9 cellular contexts compared by ENCODE assay signal in genomic region chr13:24251525-24251924, GRCh38. TPM values are rescaled to one million over a fixed set of nuclear protein-coding genes. Genes with fewer than 3 reads are reported as not detected.
A peak's percentile ranks its signal among the peaks of the same experiment; 100 is the strongest.
DNase-seq lines count a peak whose midpoint lies in the region; ATAC-seq and TF ChIP-seq lines count a peak whose summit lies in the region.
"Had no signal": no experiment of that assay in that cellular context is flagged by ENCODE, and none has a peak within 500 bp of the region (broad histone marks: within the 10 kb centered on the region; RNA-seq: fewer than 3 reads in every experiment).

No MANE protein-coding gene starts in this region.

- H3K36me3 ChIP-seq in naive thymus-derived CD4-positive, alpha-beta T cell (ENCODE audit: control insufficient read depth in 2 of 3, insufficient read depth in 3 of 3, low read length in 3 of 3), result peaks cover 0 to 5% (median 0%) of the 10 kb centered on the region in 3 experiments
- H3K36me3 ChIP-seq in gastrocnemius medialis, result no peaks in the 10 kb centered on the region

- in situ Hi-C loops in gastrocnemius medialis (cut with MboI; ENCODE audit: low sequenced_read_pairs in 4 of 4), result no loop called here

- H3K9me3 Mint-ChIP-seq in T-helper 2 cell treated with Interferon-gamma antibody and Interleukin-4, amounts not matched to agents 5 μg/mL and 100 μg/mL, for 36 hours, result no peaks in the 10 kb centered on the region
- H3K9me3 Mint-ChIP-seq in activated T-helper 1 cell treated with anti-CD3 and anti-CD28 coated beads, Interleukin-12 subunit alpha, Interleukin-12 subunit beta, Interleukin-2, Interleukin-4 antibody, amounts not matched to agents 30 ng/mL and 10 ng/mL and 1 ng/mL, durations not matched to agents 14 hours and 24 hours and 36 hours, result no peaks in the 10 kb centered on the region
- peaks cover 0 to under 1% (median 0%) of the 10 kb centered on the region in 11 donors for H3K9me3 Mint-ChIP-seq in naive thymus-derived CD4-positive, alpha-beta T cell

- no peak for TF ChIP-seq CTCF in gastrocnemius medialis (IDR thresholded peaks at IDR 0.05 in 4 of 5, conservative IDR thresholded peaks at IDR 0.05 in 1 of 5)

- DNase-seq in T-helper 2 cell treated with Interferon-gamma antibody and Interleukin-4, amounts not matched to agents 5 μg/mL and 100 μg/mL, for 36 hours (ENCODE audit: low spot score), result peak; percentile 79
- DNase-seq in activated T-helper 1 cell treated with anti-CD3 and anti-CD28 coated beads, Interleukin-12 subunit alpha, Interleukin-12 subunit beta, Interleukin-2, Interleukin-4 antibody, amounts not matched to agents 30 ng/mL and 10 ng/mL and 1 ng/mL, durations not matched to agents 14 hours and 24 hours and 36 hours (ENCODE audit: low spot score), result peak; percentile 83
- DNase-seq in naive thymus-derived CD4-positive, alpha-beta T cell, result peak; percentile 49 to 93 (median 90)
- DNase-seq in stimulated activated CD8-positive, alpha-beta memory T cell treated with anti-CD3 and anti-CD28 coated beads, Interleukin-4, amount 100 ng/mL, for 48 hours, result peak; percentile 80
- DNase-seq in DMS79 (lab: John Stamatoyannopoulos, UW) (no peak), gastrocnemius medialis (no peak)

- H3K27me3 Mint-ChIP-seq in T-helper 2 cell treated with Interferon-gamma antibody and Interleukin-4, amounts not matched to agents 5 μg/mL and 100 μg/mL, for 36 hours (ENCODE audit: low read depth), result no peaks in the 10 kb centered on the region
- no peaks in the 10 kb centered on the region for H3K27me3 Mint-ChIP-seq in activated T-helper 1 cell treated with anti-CD3 and anti-CD28 coated beads, Interleukin-12 subunit alpha, Interleukin-12 subunit beta, Interleukin-2, Interleukin-4 antibody, amounts not matched to agents 30 ng/mL and 10 ng/mL and 1 ng/mL, durations not matched to agents 14 hours and 24 hours and 36 hours (ENCODE audit: insufficient read depth)
- H3K27me3 Mint-ChIP-seq in naive thymus-derived CD4-positive, alpha-beta T cell, result no peaks in the 10 kb centered on the region

- H3K4me3 ChIP-seq in naive thymus-derived CD4-positive, alpha-beta T cell (ENCODE audit: low read length), result peak overlapping the region; percentile 82
- no peak overlapping the region for H3K4me3 ChIP-seq in gastrocnemius medialis

- H3K27ac Mint-ChIP-seq in T-helper 2 cell treated with Interferon-gamma antibody and Interleukin-4, amounts not matched to agents 5 μg/mL and 100 μg/mL, for 36 hours, result peak overlapping the region; percentile 94
- peak overlapping the region; percentile 91 for H3K27ac Mint-ChIP-seq in activated T-helper 1 cell treated with anti-CD3 and anti-CD28 coated beads, Interleukin-12 subunit alpha, Interleukin-12 subunit beta, Interleukin-2, Interleukin-4 antibody, amounts not matched to agents 30 ng/mL and 10 ng/mL and 1 ng/mL, durations not matched to agents 14 hours and 24 hours and 36 hours
- peak overlapping the region; percentile 86 to 99 (median 96) for H3K27ac Mint-ChIP-seq in naive thymus-derived CD4-positive, alpha-beta T cell

- H3K36me3 Mint-ChIP-seq in T-helper 2 cell treated with Interferon-gamma antibody and Interleukin-4, amounts not matched to agents 5 μg/mL and 100 μg/mL, for 36 hours (ENCODE audit: low read depth), result peaks cover 39% of the 10 kb centered on the region
- H3K36me3 Mint-ChIP-seq in activated T-helper 1 cell treated with anti-CD3 and anti-CD28 coated beads, Interleukin-12 subunit alpha, Interleukin-12 subunit beta, Interleukin-2, Interleukin-4 antibody, amounts not matched to agents 30 ng/mL and 10 ng/mL and 1 ng/mL, durations not matched to agents 14 hours and 24 hours and 36 hours (ENCODE audit: low read depth), result peaks cover 31% of the 10 kb centered on the region
- H3K36me3 Mint-ChIP-seq in naive thymus-derived CD4-positive, alpha-beta T cell, result peaks cover 0 to 32% (median 18%) of the 10 kb centered on the region in 5 donors

- intact Hi-C loops in activated T-helper 1 cell treated with anti-CD3 and anti-CD28 coated beads, Interleukin-12 subunit alpha, Interleukin-12 subunit beta, Interleukin-2, Interleukin-4 antibody, amounts not matched to agents 30 ng/mL and 10 ng/mL and 1 ng/mL, durations not matched to agents 14 hours and 24 hours and 36 hours (cut with micrococcal nuclease), result loop anchor here (1.0 to 5.0 kb wide), 6 partner anchors 18 to 671 kb away; partner anchors contain the start of gene PARP4
- intact Hi-C loops in naive thymus-derived CD4-positive, alpha-beta T cell (cut with micrococcal nuclease), result loop anchor here (1.0 to 10.0 kb wide), 12 partner anchors 14 to 2003 kb away; partner anchors contain the start of genes SPATA13 (in 2 of the 2), CDK8 (in 1 of the 2), MTMR6 (in 1 of the 2) and PARP4 (in 1 of the 2)
- intact Hi-C loops in gastrocnemius medialis (cut with DNase I; ENCODE audit: low total_unique reads), result no loop called here

- peak; percentile 90 for ATAC-seq in naive thymus-derived CD4-positive, alpha-beta T cell
- ATAC-seq in GM21576 (IDR thresholded peaks at IDR 0.05; ENCODE audit: unreplicated experiment) (no peak), HG02938 (IDR thresholded peaks at IDR 0.05; ENCODE audit: unreplicated experiment) (no peak), gastrocnemius medialis (no peak)

- CTCF ChIA-PET in naive thymus-derived CD4-positive, alpha-beta T cell (lab: Charles Lee), result interaction anchor here (0.6 to 7.6 kb wide), 9 partner anchors 10 to 43 kb away, joined by 3 to 62 read pairs (median 4); no protein-coding TSS in a partner anchor

- no peaks in the 10 kb centered on the region for H3K27me3 ChIP-seq in naive thymus-derived CD4-positive, alpha-beta T cell (ENCODE audit: control insufficient read depth in 2 of 2, insufficient read depth in 2 of 2, low read length in 2 of 2)
- H3K27me3 ChIP-seq in gastrocnemius medialis, result no peaks in the 10 kb centered on the region

- H3K27ac ChIP-seq in naive thymus-derived CD4-positive, alpha-beta T cell (ENCODE audit: low read depth, low read length), result peak overlapping the region; percentile 90
- no peak overlapping the region for H3K27ac ChIP-seq in gastrocnemius medialis

- H3K4me3 Mint-ChIP-seq in T-helper 2 cell treated with Interferon-gamma antibody and Interleukin-4, amounts not matched to agents 5 μg/mL and 100 μg/mL, for 36 hours, result peak overlapping the region; percentile 91
- peak overlapping the region; percentile 86 for H3K4me3 Mint-ChIP-seq in activated T-helper 1 cell treated with anti-CD3 and anti-CD28 coated beads, Interleukin-12 subunit alpha, Interleukin-12 subunit beta, Interleukin-2, Interleukin-4 antibody, amounts not matched to agents 30 ng/mL and 10 ng/mL and 1 ng/mL, durations not matched to agents 14 hours and 24 hours and 36 hours
- H3K4me3 Mint-ChIP-seq in naive thymus-derived CD4-positive, alpha-beta T cell, result peak overlapping the region; percentile 86 to 96 (median 92)

- TF ChIP-seq POLR2A in gastrocnemius medialis (IDR thresholded peaks at IDR 0.05), result no peak

- POLR2A ChIA-PET in naive thymus-derived CD4-positive, alpha-beta T cell (lab: Charles Lee), result interaction anchor here (0.6 to 20.5 kb wide), 9 partner anchors 9 to 48 kb away, joined by 3 to 637 read pairs (median 4); no protein-coding TSS in a partner anchor

- H3K9me3 ChIP-seq in naive thymus-derived CD4-positive, alpha-beta T cell (ENCODE audit: control insufficient read depth in 2 of 3, low read length in 3 of 3), result no peaks in the 10 kb centered on the region
- no peaks in the 10 kb centered on the region for H3K9me3 ChIP-seq in gastrocnemius medialis

- peaks cover 59% of the 10 kb centered on the region for H3K4me1 Mint-ChIP-seq in T-helper 2 cell treated with Interferon-gamma antibody and Interleukin-4, amounts not matched to agents 5 μg/mL and 100 μg/mL, for 36 hours (ENCODE audit: low read depth)
- peaks cover 72% of the 10 kb centered on the region for H3K4me1 Mint-ChIP-seq in activated T-helper 1 cell treated with anti-CD3 and anti-CD28 coated beads, Interleukin-12 subunit alpha, Interleukin-12 subunit beta, Interleukin-2, Interleukin-4 antibody, amounts not matched to agents 30 ng/mL and 10 ng/mL and 1 ng/mL, durations not matched to agents 14 hours and 24 hours and 36 hours (ENCODE audit: low read depth)
- H3K4me1 Mint-ChIP-seq in naive thymus-derived CD4-positive, alpha-beta T cell, result peaks cover 41 to 89% (median 82%) of the 10 kb centered on the region in 7 donors

- H3K4me1 ChIP-seq in naive thymus-derived CD4-positive, alpha-beta T cell (ENCODE audit: control insufficient read depth in 2 of 2, insufficient read depth in 2 of 2, low read length in 2 of 2), result peaks cover 48 to 58% of the 10 kb centered on the region in 2 donors
- no peaks in the 10 kb centered on the region for H3K4me1 ChIP-seq in gastrocnemius medialis

RNA-seq across cellular contexts. Expression of gene C1QTNF9, which starts 57.9 kb away (rescaled TPM):
- not detected in 2 replicates for total RNA-seq in activated T-helper 1 cell treated with anti-CD3 and anti-CD28 coated beads, Interleukin-12 subunit alpha, Interleukin-12 subunit beta, Interleukin-2, Interleukin-4 antibody, amounts not matched to agents 30 ng/mL and 10 ng/mL and 1 ng/mL, durations not matched to agents 14 hours and 24 hours and 36 hours
- total RNA-seq in naive thymus-derived CD4-positive, alpha-beta T cell, result under 1 TPM in 1 of 5 experiments, not detected in 4; 0.19 TPM
- polyA plus RNA-seq in naive thymus-derived CD4-positive, alpha-beta T cell, result not detected
- 1 to 10 TPM; 1.0 to 2.1 (median 1.5) TPM for total RNA-seq in gastrocnemius medialis
- total RNA-seq: RPMI7951 had no signal

Comparison
In these comparisons a context has a peak if more than half of its experiments do, and no peak if none do; other contexts are left out.
1. DNase-seq: peak in T-helper 2 cell treated with Interferon-gamma antibody and Interleukin-4, amounts not matched to agents 5 μg/mL and 100 μg/mL, for 36 hours (single experiment), activated T-helper 1 cell treated with anti-CD3 and anti-CD28 coated beads, Interleukin-12 subunit alpha, Interleukin-12 subunit beta, Interleukin-2, Interleukin-4 antibody, amounts not matched to agents 30 ng/mL and 10 ng/mL and 1 ng/mL, durations not matched to agents 14 hours and 24 hours and 36 hours (single experiment), naive thymus-derived CD4-positive, alpha-beta T cell (9 of 9) and stimulated activated CD8-positive, alpha-beta memory T cell treated with anti-CD3 and anti-CD28 coated beads, Interleukin-4, amount 100 ng/mL, for 48 hours (single experiment); none in DMS79 (single experiment) and gastrocnemius medialis (0 of 2).
2. Peak in every context shown above with its lines, with median percentiles within 50 percentile points of each other: H3K27ac Mint-ChIP-seq and H3K4me3 Mint-ChIP-seq.